In genomic region chr21:37266515-37267221, GRCh38 we compare ENCODE assay signal across 8 cellular contexts. TPM values are rescaled to one million over a fixed set of nuclear protein-coding genes. Genes with fewer than 3 reads are reported as not detected.
A peak's percentile ranks its signal among the peaks of the same experiment; 100 is the strongest.
DNase-seq lines count a peak whose midpoint lies in the region; ATAC-seq and TF ChIP-seq lines count a peak whose summit lies in the region.

No MANE protein-coding gene starts in this region.

- POLR2A ChIA-PET in CD4-positive, alpha-beta memory T cell (lab: Charles Lee; ENCODE audit: partially characterized antibody): interaction anchor here (0.5 to 4.1 kb wide), 24 partner anchors 9 to 298 kb away, joined by 3 to 80 read pairs (median 4); partner anchors contain the start of genes DYRK1A and PIGP

- no peaks in the 10 kb centered on the region for H3K27me3 Mint-ChIP-seq in CD4-positive, alpha-beta memory T cell

- peak overlapping the region; percentile 56 to 66 for H3K9ac ChIP-seq in liver (ENCODE audit: low read depth in 1 of 2, low read length in 2 of 2)

- no peaks in the 10 kb centered on the region for H3K9me3 ChIP-seq in CD4-positive, alpha-beta memory T cell (ENCODE audit: control insufficient read depth in 1 of 2, low read length in 2 of 2)
- H3K9me3 ChIP-seq in liver (ENCODE audit: control insufficient read depth in 4 of 4, low read length in 3 of 4) (no peaks in the 10 kb centered on the region), thoracic aorta (no peaks in the 10 kb centered on the region)

- H3K4me3 ChIP-seq in CD4-positive, alpha-beta memory T cell (ENCODE audit: low read length in 2 of 2): peak overlapping the region; percentile 20 to 83
- peak overlapping the region; percentile 68 to 83 (median 72) for H3K4me3 ChIP-seq in liver (ENCODE audit: low read depth in 1 of 3, low read length in 3 of 3)
- H3K4me3 ChIP-seq in thoracic aorta: peak overlapping the region; percentile 91

- H3K4me1 Mint-ChIP-seq in CD4-positive, alpha-beta memory T cell: peaks cover 35 to 67% (median 49%) of the 10 kb centered on the region in 4 donors

- H3K36me3 ChIP-seq in CD4-positive, alpha-beta memory T cell (ENCODE audit: insufficient read depth, low read length): no peaks in the 10 kb centered on the region
- H3K36me3 ChIP-seq in liver (ENCODE audit: control insufficient read depth in 4 of 4, insufficient read depth in 3 of 4, low read depth in 1 of 4, low read length in 3 of 4) (no peaks in the 10 kb centered on the region), thoracic aorta (no peaks in the 10 kb centered on the region)

- peak overlapping the region; percentile 92 to 96 (median 94) for H3K4me3 Mint-ChIP-seq in CD4-positive, alpha-beta memory T cell

- intact Hi-C loops in CD4-positive, alpha-beta memory T cell (cut with micrococcal nuclease): loop anchor here (1.0 to 5.0 kb wide), 6 partner anchors 8 to 298 kb away; partner anchors contain the start of genes DYRK1A, PIGP and TTC3

- no peak for DNase-seq in CD4-positive, alpha-beta memory T cell
- DNase-seq in NCI-H774 (lab: John Stamatoyannopoulos, UW): peak; percentile 92
- DNase-seq in caudate nucleus (lab: John Stamatoyannopoulos, UW): peak in 9 of 61 donors; percentile 18 to 75 (median 55)
- DNase-seq in thoracic aorta (ENCODE audit: low spot score): no peak
- no peak for DNase-seq in kidney tubule cell (ENCODE audit: low spot score)

- 2% methylated on average over 39 of the region's 39 CpGs for WGBS in liver

- CTCF ChIA-PET in CD4-positive, alpha-beta memory T cell (lab: Charles Lee; ENCODE audit: partially characterized antibody): interaction anchor here (0.6 to 2.0 kb wide), 8 partner anchors 11 to 297 kb away, joined by 3 to 7 read pairs (median 4); no protein-coding TSS in a partner anchor

- H3K36me3 Mint-ChIP-seq in CD4-positive, alpha-beta memory T cell: peaks cover 8 to 17% of the 10 kb centered on the region in 2 donors

- H3K4me1 ChIP-seq in CD4-positive, alpha-beta memory T cell (ENCODE audit: insufficient read depth, low read length): peaks cover 43% of the 10 kb centered on the region
- H3K4me1 ChIP-seq in liver (ENCODE audit: control insufficient read depth in 4 of 4, insufficient read depth in 4 of 4, low read length in 3 of 4) (peaks cover 3 to 14% (median 10%) of the 10 kb centered on the region in 4 donors), thoracic aorta (ENCODE audit: control insufficient read depth in 1 of 2, low read depth in 2 of 2) (peaks cover 25 to 33% of the 10 kb centered on the region in 2 donors)

- peak overlapping the region; percentile 97 to 99 (median 98) for H3K27ac Mint-ChIP-seq in CD4-positive, alpha-beta memory T cell

- H3K9me3 Mint-ChIP-seq in CD4-positive, alpha-beta memory T cell: no peaks in the 10 kb centered on the region

- H3K27ac ChIP-seq in CD4-positive, alpha-beta memory T cell (ENCODE audit: low read depth, low read length): peak overlapping the region; percentile 92
- peak overlapping the region; percentile 96 for H3K27ac ChIP-seq in caudate nucleus (ENCODE audit: low read depth, low read length)
- H3K27ac ChIP-seq in liver (ENCODE audit: low read depth in 1 of 2, low read length in 2 of 2): peak overlapping the region; percentile 94
- peak overlapping the region; percentile 98 for H3K27ac ChIP-seq in thoracic aorta

- TF ChIP-seq RAD21 in liver (IDR thresholded peaks at IDR 0.05): no peak

- no peaks in the 10 kb centered on the region for H3K27me3 ChIP-seq in CD4-positive, alpha-beta memory T cell (ENCODE audit: insufficient read depth, low read length)
- H3K27me3 ChIP-seq in liver (ENCODE audit: control insufficient read depth in 4 of 4, insufficient read depth in 4 of 4, low read length in 3 of 4): no peaks in the 10 kb centered on the region
- no peaks in the 10 kb centered on the region for H3K27me3 ChIP-seq in thoracic aorta (replicated peaks; ENCODE audit: insufficient read depth)

- ATAC-seq in GM18867 (IDR thresholded peaks at IDR 0.05; ENCODE audit: unreplicated experiment) (peak; percentile 14), HG03095 (IDR thresholded peaks at IDR 0.05; ENCODE audit: unreplicated experiment) (peak; percentile 2), thoracic aorta (ENCODE audit: insufficient number of reproducible peaks, low FRiP score, low read depth) (peak; percentile 1)

- no peak for TF ChIP-seq CTCF in liver (IDR thresholded peaks at IDR 0.05; ENCODE audit: low read depth, low read length, missing input control)
- TF ChIP-seq CTCF in thoracic aorta (IDR thresholded peaks at IDR 0.05): no peak

TF ChIP-seq in liver, 16 proteins besides CTCF, POLR2A, EP300 and RAD21:
- TF ChIP-seq, protein P1, sequence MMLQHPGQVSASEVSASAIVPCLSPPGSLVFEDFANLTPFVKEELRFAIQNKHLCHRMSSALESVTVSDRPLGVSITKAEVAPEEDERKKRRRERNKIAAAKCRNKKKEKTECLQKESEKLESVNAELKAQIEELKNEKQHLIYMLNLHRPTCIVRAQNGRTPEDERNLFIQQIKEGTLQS (IDR thresholded peaks at IDR 0.05): no peak
- TF ChIP-seq, protein P2, sequence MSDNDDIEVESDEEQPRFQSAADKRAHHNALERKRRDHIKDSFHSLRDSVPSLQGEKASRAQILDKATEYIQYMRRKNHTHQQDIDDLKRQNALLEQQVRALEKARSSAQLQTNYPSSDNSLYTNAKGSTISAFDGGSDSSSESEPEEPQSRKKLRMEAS (IDR thresholded peaks at IDR 0.05): no peak
- TF ChIP-seq JUND (IDR thresholded peaks at IDR 0.05) (no peak), YY1 (IDR thresholded peaks at IDR 0.05) (no peak), EGR1 (IDR thresholded peaks at IDR 0.05; ENCODE audit: low read depth in 2 of 2) (no peak), NR2F2 (IDR thresholded peaks at IDR 0.05) (no peak), GABPA (IDR thresholded peaks at IDR 0.05 in 1 of 2, conservative IDR thresholded peaks at IDR 0.05 in 1 of 2) (no peak), SP1 (IDR thresholded peaks at IDR 0.05) (no peak), HNF4G (IDR thresholded peaks at IDR 0.05) (no peak), FOXA1 (IDR thresholded peaks at IDR 0.05) (no peak), TAF1 (conservative IDR thresholded peaks at IDR 0.05) (no peak), HNF4A (conservative IDR thresholded peaks at IDR 0.05) (no peak), ZBTB33 (IDR thresholded peaks at IDR 0.05) (no peak), FOXA2 (IDR thresholded peaks at IDR 0.05) (no peak), RXRA (IDR thresholded peaks at IDR 0.05) (no peak)
- TF ChIP-seq, protein P3, sequence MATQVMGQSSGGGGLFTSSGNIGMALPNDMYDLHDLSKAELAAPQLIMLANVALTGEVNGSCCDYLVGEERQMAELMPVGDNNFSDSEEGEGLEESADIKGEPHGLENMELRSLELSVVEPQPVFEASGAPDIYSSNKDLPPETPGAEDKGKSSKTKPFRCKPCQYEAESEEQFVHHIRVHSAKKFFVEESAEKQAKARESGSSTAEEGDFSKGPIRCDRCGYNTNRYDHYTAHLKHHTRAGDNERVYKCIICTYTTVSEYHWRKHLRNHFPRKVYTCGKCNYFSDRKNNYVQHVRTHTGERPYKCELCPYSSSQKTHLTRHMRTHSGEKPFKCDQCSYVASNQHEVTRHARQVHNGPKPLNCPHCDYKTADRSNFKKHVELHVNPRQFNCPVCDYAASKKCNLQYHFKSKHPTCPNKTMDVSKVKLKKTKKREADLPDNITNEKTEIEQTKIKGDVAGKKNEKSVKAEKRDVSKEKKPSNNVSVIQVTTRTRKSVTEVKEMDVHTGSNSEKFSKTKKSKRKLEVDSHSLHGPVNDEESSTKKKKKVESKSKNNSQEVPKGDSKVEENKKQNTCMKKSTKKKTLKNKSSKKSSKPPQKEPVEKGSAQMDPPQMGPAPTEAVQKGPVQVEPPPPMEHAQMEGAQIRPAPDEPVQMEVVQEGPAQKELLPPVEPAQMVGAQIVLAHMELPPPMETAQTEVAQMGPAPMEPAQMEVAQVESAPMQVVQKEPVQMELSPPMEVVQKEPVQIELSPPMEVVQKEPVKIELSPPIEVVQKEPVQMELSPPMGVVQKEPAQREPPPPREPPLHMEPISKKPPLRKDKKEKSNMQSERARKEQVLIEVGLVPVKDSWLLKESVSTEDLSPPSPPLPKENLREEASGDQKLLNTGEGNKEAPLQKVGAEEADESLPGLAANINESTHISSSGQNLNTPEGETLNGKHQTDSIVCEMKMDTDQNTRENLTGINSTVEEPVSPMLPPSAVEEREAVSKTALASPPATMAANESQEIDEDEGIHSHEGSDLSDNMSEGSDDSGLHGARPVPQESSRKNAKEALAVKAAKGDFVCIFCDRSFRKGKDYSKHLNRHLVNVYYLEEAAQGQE (IDR thresholded peaks at IDR 0.05): no peak

RNA-seq across cellular contexts. Expression of gene VPS26C, which starts 0.5 kb away (rescaled TPM):
- total RNA-seq in CD4-positive, alpha-beta memory T cell: 10 to 100 TPM; 76.0 to 79.7 TPM
- 100 to 1,000 TPM in 1 of 2 donors, 10 to 100 TPM in 1; 81.9 to 105 TPM for polyA plus RNA-seq in CD4-positive, alpha-beta memory T cell
- total RNA-seq in liver: 10 to 100 TPM; 25.1 to 37.7 TPM
- polyA plus RNA-seq in liver: 10 to 100 TPM; 16.3 to 20.5 TPM
- 100 to 1,000 TPM in 1 of 2 donors, 10 to 100 TPM in 1; 73.5 to 102 TPM for total RNA-seq in thoracic aorta
